ENCODE assay signal across 30 cellular contexts in genomic region chr14:104537613-104537988, GRCh38. TPM values are rescaled to one million over a fixed set of nuclear protein-coding genes. Genes with fewer than 3 reads are reported as not detected.
A peak's percentile ranks its signal among the peaks of the same experiment; 100 is the strongest.
DNase-seq lines count a peak whose midpoint lies in the region; ATAC-seq and TF ChIP-seq lines count a peak whose summit lies in the region.
"Had no signal": no experiment of that assay in that cellular context is flagged by ENCODE, and none has a peak within 500 bp of the region (broad histone marks: within the 10 kb centered on the region; RNA-seq: fewer than 3 reads in every experiment).

No MANE protein-coding gene starts in this region.

- no peak for ATAC-seq in lower lobe of right lung
- ATAC-seq in HG03135 (IDR thresholded peaks at IDR 0.05; ENCODE audit: unreplicated experiment) = no peak
- ATAC-seq in HG03571 (IDR thresholded peaks at IDR 0.05; ENCODE audit: unreplicated experiment) = no peak
- ATAC-seq: K562 had no signal

- H3K36me3 ChIP-seq in BLaER1 treated with 17β-estradiol and CSF1 and Interleukin-3, amounts not matched to agents 10 nM and 100 nM = no peaks in the 10 kb centered on the region
- H3K36me3 ChIP-seq in HEK293 (ENCODE audit: control insufficient read depth in 2 of 2, insufficient read depth in 1 of 2, low read length in 2 of 2) (no peaks in the 10 kb centered on the region), lower lobe of right lung (no peaks in the 10 kb centered on the region), sigmoid colon (no peaks in the 10 kb centered on the region)
- H3K36me3 ChIP-seq: SJSA1 had no signal

- no peak for TF ChIP-seq POLR2A in sigmoid colon (IDR thresholded peaks at IDR 0.05)

- intact Hi-C loops in lower lobe of right lung (cut with DNase I) (no loop called here), sigmoid colon (cut with DNase I) (no loop called here)

- TF ChIP-seq CTCF in HEK293 (tag by site-specific recombination; IDR thresholded peaks at IDR 0.05) = no peak
- TF ChIP-seq CTCF in lower lobe of right lung (IDR thresholded peaks at IDR 0.05) = no peak
- no peak for TF ChIP-seq CTCF in sigmoid colon (IDR thresholded peaks at IDR 0.05)

- H3K4me3 ChIP-seq in BLaER1 treated with 17β-estradiol and CSF1 and Interleukin-3, amounts not matched to agents 10 nM and 100 nM = no peak overlapping the region
- H3K4me3 ChIP-seq in HEK293 (ENCODE audit: low read depth, low read length) = no peak overlapping the region
- no peak overlapping the region for H3K4me3 ChIP-seq in lower lobe of right lung
- no peak overlapping the region for H3K4me3 ChIP-seq in sigmoid colon
- H3K4me3 ChIP-seq: GM23248, K562, PC-9, SJSA1 had no signal

- CTCF ChIA-PET in HEK293 (lab: Yijun Ruan, JAX) = interaction anchor here (0.7 kb wide), 2 partner anchors 202 to 444 kb away, joined by 3 read pairs; no protein-coding TSS in a partner anchor

- POLR2A ChIA-PET in HEK293 (lab: Yijun Ruan, JAX) = interaction anchor here (0.9 kb wide), 1 partner anchor 9 kb away, joined by 4 read pairs; no protein-coding TSS in a partner anchor

- no peak overlapping the region for H3K27ac ChIP-seq in BLaER1 treated with 17β-estradiol and CSF1 and Interleukin-3, amounts not matched to agents 10 nM and 100 nM
- no peak overlapping the region for H3K27ac ChIP-seq in HEK293 (ENCODE audit: extremely low read depth, low read depth, low read length)
- H3K27ac ChIP-seq in lower lobe of right lung = no peak overlapping the region
- no peak overlapping the region for H3K27ac ChIP-seq in sigmoid colon
- H3K27ac ChIP-seq: GM23248, HL-60, PC-9, SJSA1 had no signal

- DNase-seq in UCSD-AML1 (lab: John Stamatoyannopoulos, UW; ENCODE audit: unreplicated experiment) = peak; percentile 22
- DNase-seq in lower lobe of right lung = peak; percentile 6
- DNase-seq in middle frontal gyrus (ENCODE audit: extremely low spot score, low spot score) = no peak
- no peak for DNase-seq in sigmoid colon
- DNase-seq: DND-41, H9, MV-4-11, NCI-H1105, NCI-H1436 treated with DMSO at 0.1 percent for 48 hours, NCI-H187 treated with DMSO at 0.1 percent for 48 hours, NCI-H2171 treated with DMSO at 0.1 percent for 48 hours, NCI-H345, NCI-H524, NCI-H774, PC-9, Right ventricle myocardium superior, T-helper 1 cell had no signal

- H3K4me2 ChIP-seq in BLaER1 treated with 17β-estradiol and CSF1 and Interleukin-3, amounts not matched to agents 10 nM and 100 nM = peak overlapping the region; percentile 65 to 76 (median 70)
- H3K4me2 ChIP-seq: PC-9 had no signal

- no peaks in the 10 kb centered on the region for H3K27me3 ChIP-seq in BLaER1 treated with 17β-estradiol and CSF1 and Interleukin-3, amounts not matched to agents 10 nM and 100 nM
- H3K27me3 ChIP-seq in lower lobe of right lung (ENCODE audit: low read depth) (no peaks in the 10 kb centered on the region), sigmoid colon (peaks cover 0 to 6% (median 0%) of the 10 kb centered on the region in 3 donors)

- no peaks in the 10 kb centered on the region for H4K20me1 ChIP-seq in BLaER1 treated with 17β-estradiol and CSF1 and Interleukin-3, amounts not matched to agents 10 nM and 100 nM

- peaks cover 17 to 25% (median 21%) of the 10 kb centered on the region in 10 experiments for H3K4me1 ChIP-seq in BLaER1 treated with 17β-estradiol and CSF1 and Interleukin-3, amounts not matched to agents 10 nM and 100 nM
- H3K4me1 ChIP-seq in HEK293 (ENCODE audit: control insufficient read depth, insufficient read depth, low read length) = no peaks in the 10 kb centered on the region
- H3K4me1 ChIP-seq in lower lobe of right lung = peaks cover 7% of the 10 kb centered on the region
- H3K4me1 ChIP-seq in sigmoid colon = peaks cover 0 to 7% (median 0%) of the 10 kb centered on the region in 4 donors
- H3K4me1 ChIP-seq: SJSA1 had no signal

- WGBS in sigmoid colon, 2 donors = 53 to 67% methylated on average over 3 of the region's 3 CpGs

- no peak overlapping the region for H3K9ac ChIP-seq in BLaER1 treated with 17β-estradiol and CSF1 and Interleukin-3, amounts not matched to agents 10 nM and 100 nM
- H3K9ac ChIP-seq: GM23248 had no signal

- no peak for TF ChIP-seq EP300 in sigmoid colon (IDR thresholded peaks at IDR 0.05)

- H3K9me3 ChIP-seq in BLaER1 treated with 17β-estradiol and CSF1 and Interleukin-3, amounts not matched to agents 10 nM and 100 nM (replicated peaks in 1 of 11) = peaks cover 4 to 21% (median 9%) of the 10 kb centered on the region in 11 experiments; a peak in 16 of 22 replicates
- H3K9me3 ChIP-seq in HEK293 (ENCODE audit: control insufficient read depth, insufficient read depth, low read depth, low read length) (no peaks in the 10 kb centered on the region), lower lobe of right lung (no peaks in the 10 kb centered on the region), sigmoid colon (peaks cover 0 to 3% (median 0%) of the 10 kb centered on the region in 4 donors)
- H3K9me3 ChIP-seq: SJSA1 had no signal

TF ChIP-seq in HEK293, 187 proteins besides CTCF, POLR2A, EP300 and RAD21:
- 0 out of 2 replicates have a peak, but pooled peaks have one; percentile 4 for TF ChIP-seq SP3 (tag by site-specific recombination; IDR thresholded peaks at IDR 0.05)
- no peak for TF ChIP-seq ZNF707 (tag by site-specific recombination; IDR thresholded peaks at IDR 0.05)

RNA-seq across cellular contexts. Expression of gene C14orf180, which starts 42.0 kb away (rescaled TPM):
- total RNA-seq in lower lobe of right lung (0.18 TPM), sigmoid colon (1 to 10 TPM in 1 of 4 donors, under 1 TPM in 2, not detected in 1; 0.16 to 5.0 (median 0.55) TPM)
- 1 to 10 TPM in 1 of 3 donors, under 1 TPM in 2; 0.46 to 1.6 (median 0.60) TPM for polyA plus RNA-seq in sigmoid colon
- total RNA-seq: A673, Calu3, GM23248, H9, K562, LHCN-M2, MCF 10A, PC-9, RPMI7951, SJSA1 had no signal
- polyA plus RNA-seq: GM23248, K562 had no signal

Comparison
In these comparisons a context has a peak if more than half of its experiments do, and no peak if none do; other contexts are left out.
1. DNase-seq: peak in UCSD-AML1 (single experiment) and lower lobe of right lung (single experiment); none in middle frontal gyrus (single experiment) and sigmoid colon (single experiment).